ENCODE assay signal across 9 cellular contexts in the genomic region with DNA sequence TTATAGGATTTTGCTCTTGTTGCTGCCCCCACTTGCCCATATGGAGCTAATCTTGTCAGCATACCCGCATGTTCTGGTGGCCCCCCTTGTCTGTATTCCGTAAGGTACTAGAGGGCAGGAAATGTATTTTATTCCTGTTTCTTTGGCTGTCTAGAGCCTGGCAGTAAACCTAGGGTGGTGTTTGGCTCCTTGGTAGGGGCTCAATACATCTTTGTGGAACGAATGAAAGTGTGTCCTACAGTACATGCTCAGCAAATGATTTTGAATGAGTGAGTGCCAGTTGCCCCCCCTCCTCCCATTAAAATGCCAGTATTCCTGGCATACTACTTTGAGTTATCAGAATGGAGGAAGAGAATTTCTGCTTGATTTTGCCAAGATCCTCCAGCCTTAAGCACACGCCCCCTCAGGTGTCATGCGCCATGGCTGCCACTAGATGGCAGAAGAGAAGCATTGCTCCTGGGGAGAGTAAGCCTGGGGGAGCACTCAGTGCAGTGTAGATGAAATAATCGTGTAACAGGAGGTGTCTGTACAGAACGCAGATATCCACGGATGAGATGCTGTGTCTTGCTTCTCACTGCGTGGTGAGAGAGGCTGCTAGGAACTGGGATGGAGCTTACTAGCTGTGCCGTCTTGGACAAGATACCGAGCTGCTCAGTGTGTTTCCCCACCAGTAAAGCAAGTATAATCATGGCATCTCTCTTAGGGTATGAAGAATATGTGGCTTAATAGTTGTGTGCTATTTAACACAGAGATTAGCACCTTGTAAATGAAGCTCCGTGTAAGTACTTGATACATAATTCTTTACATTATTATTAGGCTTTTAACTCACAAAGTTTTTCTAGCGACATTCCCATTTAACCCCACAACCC. TPM values are rescaled to one million over a fixed set of nuclear protein-coding genes. Genes with fewer than 3 reads are reported as not detected.
DNase-seq lines count a peak whose midpoint lies in the region; ATAC-seq and TF ChIP-seq lines count a peak whose summit lies in the region.
"Had no signal": no experiment of that assay in that cellular context is flagged by ENCODE, and none has a peak within 500 bp of the region (broad histone marks: within the 10 kb centered on the region; RNA-seq: fewer than 3 reads in every experiment).

No MANE protein-coding gene starts in this region.

- no peaks in the 10 kb centered on the region for H3K36me3 ChIP-seq in CD8-positive, alpha-beta T cell (ENCODE audit: insufficient read depth, low read length)
- H3K36me3 ChIP-seq in gastroesophageal sphincter (no peaks in the 10 kb centered on the region), parathyroid adenoma (ENCODE audit: control insufficient read depth, insufficient read depth, low read length) (no peaks in the 10 kb centered on the region)

- no peaks in the 10 kb centered on the region for H3K79me2 ChIP-seq in parathyroid adenoma

- H3K27me3 Mint-ChIP-seq in CD8-positive, alpha-beta T cell (ENCODE audit: low read depth) = peaks cover 2% of the 10 kb centered on the region
- H3K27me3 Mint-ChIP-seq in type B pancreatic cell = peaks cover 50% of the 10 kb centered on the region

- TF ChIP-seq CTCF in CD8-positive, alpha-beta T cell (IDR thresholded peaks at IDR 0.05) = peak; percentile 99
- TF ChIP-seq CTCF in RWPE1 (conservative IDR thresholded peaks at IDR 0.05; ENCODE audit: low read depth) (peak; percentile 98), gastroesophageal sphincter (IDR thresholded peaks at IDR 0.05) (peak; percentile 95 to 99 (median 98)), parathyroid adenoma (IDR thresholded peaks at IDR 0.05) (peak; percentile 96), type B pancreatic cell (conservative IDR thresholded peaks at IDR 0.05) (peak; percentile 99)

- 13 to 14% methylated on average over 11 to 12 of the region's 13 CpGs for WGBS in gastroesophageal sphincter (ENCODE audit: low coverage in 1 of 2), 2 donors

- TF ChIP-seq EP300 in gastroesophageal sphincter (IDR thresholded peaks at IDR 0.05) = no peak

- POLR2A ChIA-PET in CD8-positive, alpha-beta T cell (lab: Charles Lee) = no interaction called here
- POLR2A ChIA-PET in RWPE1 (lab: Yijun Ruan, JAX; ENCODE audit: low non-redundant PET) = no interaction called here

- no peaks in the 10 kb centered on the region for H3K4me1 ChIP-seq in CD8-positive, alpha-beta T cell (ENCODE audit: insufficient read depth, low read length)
- H3K4me1 ChIP-seq in gastroesophageal sphincter (peaks cover 0 to 10% (median 0%) of the 10 kb centered on the region in 3 donors), parathyroid adenoma (no peaks in the 10 kb centered on the region)

- H3K9ac ChIP-seq in parathyroid adenoma = no peak overlapping the region

- no peaks in the 10 kb centered on the region for H3K9me3 Mint-ChIP-seq in CD8-positive, alpha-beta T cell
- H3K9me3 Mint-ChIP-seq in type B pancreatic cell = no peaks in the 10 kb centered on the region

- TF ChIP-seq POLR2A in gastroesophageal sphincter (IDR thresholded peaks at IDR 0.05) = no peak

- peaks cover 4% of the 10 kb centered on the region for H3K4me1 Mint-ChIP-seq in CD8-positive, alpha-beta T cell (ENCODE audit: low read depth)
- H3K4me1 Mint-ChIP-seq in type B pancreatic cell (ENCODE audit: unreplicated experiment) = no peaks in the 10 kb centered on the region

- H3K27ac ChIP-seq in CD8-positive, alpha-beta T cell (ENCODE audit: low read depth, low read length) = no peak overlapping the region
- H3K27ac ChIP-seq in RWPE1 (no peak overlapping the region), gastroesophageal sphincter (no peak overlapping the region), parathyroid adenoma (no peak overlapping the region)

- no peak overlapping the region for H3K27ac Mint-ChIP-seq in CD8-positive, alpha-beta T cell
- no peak overlapping the region for H3K27ac Mint-ChIP-seq in type B pancreatic cell
- H3K27ac Mint-ChIP-seq: activated naive CD8-positive, alpha-beta T cell had no signal

- no peak overlapping the region for H3K4me3 Mint-ChIP-seq in CD8-positive, alpha-beta T cell
- H3K4me3 Mint-ChIP-seq in type B pancreatic cell = peak overlapping the region; percentile 10
- H3K4me3 Mint-ChIP-seq: activated naive CD8-positive, alpha-beta T cell had no signal

- H3K4me3 ChIP-seq in CD8-positive, alpha-beta T cell (ENCODE audit: low read depth, low read length) = no peak overlapping the region
- no peak overlapping the region for H3K4me3 ChIP-seq in gastroesophageal sphincter
- no peak overlapping the region for H3K4me3 ChIP-seq in parathyroid adenoma (ENCODE audit: low read depth, low read length)

- no peaks in the 10 kb centered on the region for H3K27me3 ChIP-seq in CD8-positive, alpha-beta T cell (ENCODE audit: insufficient read depth, low read length)
- H3K27me3 ChIP-seq in gastroesophageal sphincter (peaks cover 10% of the 10 kb centered on the region), parathyroid adenoma (ENCODE audit: control insufficient read depth, insufficient read depth, low read length) (no peaks in the 10 kb centered on the region)

- intact Hi-C loops in CD8-positive, alpha-beta T cell (cut with DNase I, micrococcal nuclease) = loop anchor here (1.0 to 10.0 kb wide), 12 partner anchors 37 to 500 kb away; partner anchors contain the start of gene MAEA (in 2 of the 2)

- no peaks in the 10 kb centered on the region for H3K36me3 Mint-ChIP-seq in CD8-positive, alpha-beta T cell
- no peaks in the 10 kb centered on the region for H3K36me3 Mint-ChIP-seq in type B pancreatic cell
- H3K36me3 Mint-ChIP-seq: activated naive CD8-positive, alpha-beta T cell had no signal

- peak; percentile 60 to 86 (median 72) for DNase-seq in CD8-positive, alpha-beta T cell
- DNase-seq in GM19240 (ENCODE audit: insufficient read length, low spot score) (peak; percentile 41), HuH-7 (ENCODE audit: low spot score) (peak; percentile 77), RWPE1 (ENCODE audit: low spot score) (peak; percentile 65), type B pancreatic cell (ENCODE audit: extremely low spot score, unreplicated experiment) (no peak)
- peak; percentile 62 for DNase-seq in activated effector memory CD4-positive, alpha-beta T cell treated with Interleukin-2 at 50 U/mL for 16 hours

- H2AFZ ChIP-seq in parathyroid adenoma = no peak overlapping the region

- H3K9me3 ChIP-seq in CD8-positive, alpha-beta T cell (ENCODE audit: low read length) = no peaks in the 10 kb centered on the region
- no peaks in the 10 kb centered on the region for H3K9me3 ChIP-seq in gastroesophageal sphincter
- H3K9me3 ChIP-seq in parathyroid adenoma (ENCODE audit: control insufficient read depth, low read length) = no peaks in the 10 kb centered on the region

- CTCF ChIA-PET in CD8-positive, alpha-beta T cell (lab: Charles Lee) = interaction anchor here (0.6 to 4.7 kb wide), 34 partner anchors 8 to 499 kb away, joined by 3 to 53 read pairs (median 4); no protein-coding TSS in a partner anchor
- CTCF ChIA-PET in RWPE1 (lab: Yijun Ruan, JAX) = interaction anchor here (0.6 to 0.8 kb wide), 3 partner anchors 153 to 598 kb away, joined by 3 read pairs; no protein-coding TSS in a partner anchor

- no peak overlapping the region for H3K4me2 ChIP-seq in parathyroid adenoma (ENCODE audit: low read length)

- peak; percentile 100 for ATAC-seq in CD8-positive, alpha-beta T cell
- peak; percentile 94 for ATAC-seq in gastroesophageal sphincter

RNA-seq across cellular contexts. Expression of gene RNF212, which starts 17.2 kb away (rescaled TPM):
- total RNA-seq in CD8-positive, alpha-beta T cell = 1 to 10 TPM; 5.1 to 5.2 TPM
- total RNA-seq in gastroesophageal sphincter (1 to 10 TPM; 1.5 to 6.9 (median 4.6) TPM), type B pancreatic cell (ENCODE audit: low replicate concordance) (3.0 and 3.5 TPM in 2 replicates)

RNA-seq across cellular contexts. Expression of gene SPON2, which starts 41.8 kb away (rescaled TPM):
- 10 to 100 TPM; 25.1 to 26.4 TPM for total RNA-seq in CD8-positive, alpha-beta T cell
- total RNA-seq in gastroesophageal sphincter (10 to 100 TPM; 16.3 to 72.5 (median 55.0) TPM), type B pancreatic cell (ENCODE audit: low replicate concordance) (8.8 and 10.4 TPM in 2 replicates)
